Comparison of ENCODE assay signal across 13 cellular contexts in the genomic region with DNA sequence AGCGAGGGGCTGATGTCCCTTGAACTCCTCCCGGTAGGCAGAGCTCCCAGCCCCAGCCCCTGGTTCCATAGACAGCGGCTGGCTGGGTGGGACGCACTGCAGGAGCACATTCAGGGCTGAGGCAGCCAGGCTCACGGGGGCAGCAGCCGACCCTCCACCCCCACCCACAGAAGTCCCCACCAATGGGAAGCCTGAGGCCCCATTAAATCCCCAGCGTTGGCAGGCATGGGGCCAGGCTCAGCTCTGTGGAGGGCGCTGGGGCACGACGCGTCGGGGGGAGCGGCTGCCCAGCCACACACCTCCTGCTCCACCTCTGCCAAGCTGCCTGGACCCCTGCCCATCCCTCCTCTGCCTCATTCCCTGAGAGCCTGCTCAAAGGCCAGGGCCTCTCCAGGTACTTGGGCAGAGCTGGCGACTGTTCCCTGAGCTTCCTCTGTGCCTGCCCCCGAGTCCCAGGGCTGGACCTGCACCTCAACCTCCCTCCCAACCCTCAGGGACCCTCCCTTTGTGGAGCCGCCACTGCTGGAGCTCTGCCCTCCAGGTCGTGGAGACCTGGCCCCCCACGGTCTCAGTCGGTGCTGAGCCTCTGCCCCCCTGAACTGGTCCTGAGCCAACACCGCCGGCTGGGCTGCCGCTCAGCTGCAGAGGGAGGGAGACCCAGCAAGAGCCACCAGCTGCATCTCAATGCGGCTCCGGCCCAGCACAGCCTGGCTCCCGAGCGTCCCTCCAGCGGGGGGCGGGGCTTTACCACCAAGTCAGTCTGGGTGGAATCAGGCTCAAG. TPM values are rescaled to one million over a fixed set of nuclear protein-coding genes. Genes with fewer than 3 reads are reported as not detected.
A peak's percentile ranks its signal among the peaks of the same experiment; 100 is the strongest.
DNase-seq lines count a peak whose midpoint lies in the region; ATAC-seq and TF ChIP-seq lines count a peak whose summit lies in the region.
"Had no signal": no experiment of that assay in that cellular context is flagged by ENCODE, and none has a peak within 500 bp of the region (broad histone marks: within the 10 kb centered on the region; RNA-seq: fewer than 3 reads in every experiment).

No MANE protein-coding gene starts in this region.

- H3K9me3 ChIP-seq in heart right ventricle (no peaks in the 10 kb centered on the region), parathyroid adenoma (ENCODE audit: control insufficient read depth, low read length) (no peaks in the 10 kb centered on the region)
- H3K9me3 ChIP-seq: A549, thoracic aorta had no signal

- H3K4me1 ChIP-seq in heart right ventricle (peaks cover 0 to 16% (median 12%) of the 10 kb centered on the region in 9 donors), parathyroid adenoma (peaks cover 22% of the 10 kb centered on the region)
- H3K4me1 ChIP-seq: A549 had no signal

- H3K36me3 Mint-ChIP-seq in natural killer cell treated with Interleukin-12 subunit alpha and Interleukin-12 subunit beta and Interleukin-15 and Interleukin-18, amount 100 ng/mL, for 72 hours: no peaks in the 10 kb centered on the region
- H3K36me3 Mint-ChIP-seq in activated T-cell treated with anti-CD3 and anti-CD28 coated beads, Interleukin-2, amount 50 U/mL, for 72 hours (ENCODE audit: insufficient read depth in 2 of 2): peaks cover 0 to 3% of the 10 kb centered on the region in 2 donors

- ATAC-seq in heart right ventricle (peak in 7 of 8 donors; percentile 37 to 70 (median 61)), GM18511 (IDR thresholded peaks at IDR 0.05; ENCODE audit: unreplicated experiment) (no peak)
- no peak for ATAC-seq in natural killer cell treated with Interleukin-12 subunit alpha and Interleukin-12 subunit beta and Interleukin-15 and Interleukin-18, amount 100 ng/mL, for 72 hours
- no peak for ATAC-seq in activated T-cell treated with anti-CD3 and anti-CD28 coated beads, Interleukin-2, amount 50 U/mL, for 72 hours (replicated peaks in 1 of 2)

- 28 to 31% methylated on average over 23 to 28 of the region's 28 CpGs for WGBS in heart right ventricle, 2 donors

- H3K27ac ChIP-seq in heart right ventricle: peak overlapping the region in 1 of 10 donors; percentile 44
- H3K27ac ChIP-seq in parathyroid adenoma: no peak overlapping the region
- H3K27ac ChIP-seq: A549, thoracic aorta had no signal

- no peaks in the 10 kb centered on the region for H3K27me3 Mint-ChIP-seq in natural killer cell treated with Interleukin-12 subunit alpha and Interleukin-12 subunit beta and Interleukin-15 and Interleukin-18, amount 100 ng/mL, for 72 hours
- no peaks in the 10 kb centered on the region for H3K27me3 Mint-ChIP-seq in activated T-cell treated with anti-CD3 and anti-CD28 coated beads, Interleukin-2, amount 50 U/mL, for 72 hours (ENCODE audit: low read depth)

- no peaks in the 10 kb centered on the region for H3K4me1 Mint-ChIP-seq in natural killer cell treated with Interleukin-12 subunit alpha and Interleukin-12 subunit beta and Interleukin-15 and Interleukin-18, amount 100 ng/mL, for 72 hours (ENCODE audit: low read depth in 2 of 2)
- no peaks in the 10 kb centered on the region for H3K4me1 Mint-ChIP-seq in activated T-cell treated with anti-CD3 and anti-CD28 coated beads, Interleukin-2, amount 50 U/mL, for 72 hours (ENCODE audit: low read depth)

- no peak overlapping the region for H3K27ac Mint-ChIP-seq in natural killer cell treated with Interleukin-12 subunit alpha and Interleukin-12 subunit beta and Interleukin-15 and Interleukin-18, amount 100 ng/mL, for 72 hours
- H3K27ac Mint-ChIP-seq in activated T-cell treated with anti-CD3 and anti-CD28 coated beads, Interleukin-2, amount 50 U/mL, for 72 hours: no peak overlapping the region

- H3K79me2 ChIP-seq in parathyroid adenoma: peaks cover 60% of the 10 kb centered on the region

- H3K36me3 ChIP-seq in heart right ventricle (no peaks in the 10 kb centered on the region), parathyroid adenoma (ENCODE audit: control insufficient read depth, insufficient read depth, low read length) (no peaks in the 10 kb centered on the region)
- H3K36me3 ChIP-seq: thoracic aorta had no signal

- H3K4me3 ChIP-seq in heart right ventricle (no peak overlapping the region), parathyroid adenoma (ENCODE audit: low read depth, low read length) (no peak overlapping the region)
- H3K4me3 ChIP-seq: A549, thoracic aorta had no signal

- peak; percentile 24 for DNase-seq in NCI-H146 (lab: John Stamatoyannopoulos, UW)
- no peak for DNase-seq in NCI-H146 treated with DMSO at 0.1 percent for 48 hours (lab: John Stamatoyannopoulos, UW; ENCODE audit: unreplicated experiment)
- peak; percentile 51 for DNase-seq in NCI-H345 treated with DMSO at 0.1 percent for 48 hours (lab: John Stamatoyannopoulos, UW; ENCODE audit: unreplicated experiment)
- DNase-seq in heart right ventricle: peak; percentile 22 to 77
- DNase-seq in natural killer cell treated with Interleukin-12 subunit alpha and Interleukin-12 subunit beta and Interleukin-15 and Interleukin-18, amount 100 ng/mL, for 72 hours (ENCODE audit: low spot score): no peak
- no peak for DNase-seq in activated T-cell treated with anti-CD3 and anti-CD28 coated beads, Interleukin-2, amount 50 U/mL, for 72 hours
- DNase-seq: aorta; effector CD8-positive, alpha-beta T cell had no signal

- no peak overlapping the region for H2AFZ ChIP-seq in parathyroid adenoma

- peaks cover 0 to 30% (median 17%) of the 10 kb centered on the region in 7 donors for H3K27me3 ChIP-seq in heart right ventricle
- H3K27me3 ChIP-seq in parathyroid adenoma (ENCODE audit: control insufficient read depth, insufficient read depth, low read length): no peaks in the 10 kb centered on the region

- peak overlapping the region; percentile 37 for H3K4me2 ChIP-seq in parathyroid adenoma (ENCODE audit: low read length)
- H3K4me2 ChIP-seq: A549 had no signal

- H3K9ac ChIP-seq in parathyroid adenoma: no peak overlapping the region

- H3K4me3 Mint-ChIP-seq in natural killer cell treated with Interleukin-12 subunit alpha and Interleukin-12 subunit beta and Interleukin-15 and Interleukin-18, amount 100 ng/mL, for 72 hours: no peak overlapping the region
- no peak overlapping the region for H3K4me3 Mint-ChIP-seq in activated T-cell treated with anti-CD3 and anti-CD28 coated beads, Interleukin-2, amount 50 U/mL, for 72 hours

- peaks cover 5% of the 10 kb centered on the region for H3K9me3 Mint-ChIP-seq in natural killer cell treated with Interleukin-12 subunit alpha and Interleukin-12 subunit beta and Interleukin-15 and Interleukin-18, amount 100 ng/mL, for 72 hours
- peaks cover 2 to 6% of the 10 kb centered on the region in 2 donors for H3K9me3 Mint-ChIP-seq in activated T-cell treated with anti-CD3 and anti-CD28 coated beads, Interleukin-2, amount 50 U/mL, for 72 hours

- TF ChIP-seq CTCF in heart right ventricle (IDR thresholded peaks at IDR 0.05) (no peak), parathyroid adenoma (IDR thresholded peaks at IDR 0.05) (peak; percentile 5)

- intact Hi-C loops in heart right ventricle (cut with DNase I): no loop called here

RNA-seq across cellular contexts. Expression of a gene that starts 9.1 kb away (rescaled TPM):
- total RNA-seq in heart right ventricle: 1 to 10 TPM in 4 of 10 donors, under 1 TPM in 2, not detected in 4; 0.38 to 1.5 (median 1.1) TPM
- under 1 TPM; 0.06 to 0.22 TPM for polyA plus RNA-seq in heart right ventricle
- total RNA-seq in natural killer cell treated with Interleukin-12 subunit alpha and Interleukin-12 subunit beta and Interleukin-15 and Interleukin-18, amount 100 ng/mL, for 72 hours: not detected
- total RNA-seq in activated T-cell treated with anti-CD3 and anti-CD28 coated beads, Interleukin-2, amount 50 U/mL, for 72 hours: not detected
- total RNA-seq: aorta, glomerular endothelial cell, thoracic aorta had no signal
- polyA plus RNA-seq: aorta had no signal

RNA-seq across cellular contexts. Expression of a gene that starts 59.0 kb away (rescaled TPM):
- under 1 TPM in 2 of 10 donors, not detected in 8; 0.26 to 0.30 TPM for total RNA-seq in heart right ventricle
- not detected for polyA plus RNA-seq in heart right ventricle
- total RNA-seq in natural killer cell treated with Interleukin-12 subunit alpha and Interleukin-12 subunit beta and Interleukin-15 and Interleukin-18, amount 100 ng/mL, for 72 hours: not detected
- under 1 TPM; 0.50 to 0.58 TPM for total RNA-seq in activated T-cell treated with anti-CD3 and anti-CD28 coated beads, Interleukin-2, amount 50 U/mL, for 72 hours
- total RNA-seq: glomerular endothelial cell, thoracic aorta had no signal

Comparison
In these comparisons a context has a peak if more than half of its experiments do, and no peak if none do; other contexts are left out.
1. DNase-seq: peak in NCI-H146 (single experiment), NCI-H345 treated with DMSO at 0.1 percent for 48 hours (single experiment) and heart right ventricle (2 of 2); none in NCI-H146 treated with DMSO at 0.1 percent for 48 hours (single experiment), natural killer cell treated with Interleukin-12 subunit alpha and Interleukin-12 subunit beta and Interleukin-15 and Interleukin-18, amount 100 ng/mL, for 72 hours (single experiment) and activated T-cell treated with anti-CD3 and anti-CD28 coated beads, Interleukin-2, amount 50 U/mL, for 72 hours (0 of 2).
2. ATAC-seq: peak in heart right ventricle (7 of 8); none in natural killer cell treated with Interleukin-12 subunit alpha and Interleukin-12 subunit beta and Interleukin-15 and Interleukin-18, amount 100 ng/mL, for 72 hours (0 of 2), activated T-cell treated with anti-CD3 and anti-CD28 coated beads, Interleukin-2, amount 50 U/mL, for 72 hours (0 of 2) and GM18511 (single experiment).